ENCODE assay signal across 26 cellular contexts in genomic region chr19:2659856-2660432, GRCh38. TPM values are rescaled to one million over a fixed set of nuclear protein-coding genes. Genes with fewer than 3 reads are reported as not detected.
A peak's percentile ranks its signal among the peaks of the same experiment; 100 is the strongest.
DNase-seq lines count a peak whose midpoint lies in the region; ATAC-seq and TF ChIP-seq lines count a peak whose summit lies in the region.
"Had no signal": no experiment of that assay in that cellular context is flagged by ENCODE, and none has a peak within 500 bp of the region (broad histone marks: within the 10 kb centered on the region; RNA-seq: fewer than 3 reads in every experiment).

No MANE protein-coding gene starts in this region.

- H3K36me3 Mint-ChIP-seq in activated CD8-positive, alpha-beta memory T cell treated with anti-CD3 and anti-CD28 coated beads, Interleukin-2, amount 10 ng/mL, durations not matched to agents 7 days and 5 days: no peaks in the 10 kb centered on the region

- CTCF ChIA-PET in HEK293 (lab: Yijun Ruan, JAX): interaction anchor here (0.8 kb wide), 1 partner anchor 23 kb away, joined by 4 read pairs; no protein-coding TSS in a partner anchor
- CTCF ChIA-PET in activated CD8-positive, alpha-beta memory T cell treated with anti-CD3 and anti-CD28 coated beads, Interleukin-2, amount 10 ng/mL, durations not matched to agents 7 days and 5 days (lab: Charles Lee): interaction anchor here (3.9 kb wide), 1 partner anchor 12 kb away, joined by 19 read pairs; no protein-coding TSS in a partner anchor

- no peak for ATAC-seq in activated CD8-positive, alpha-beta memory T cell treated with anti-CD3 and anti-CD28 coated beads, Interleukin-2, amount 10 ng/mL, durations not matched to agents 7 days and 5 days

- DNase-seq in WERI-Rb-1 (peak; percentile 97), prostate gland (ENCODE audit: low spot score) (no peak), DMS114 treated with DMSO at 0.1 percent for 48 hours (lab: John Stamatoyannopoulos, UW; ENCODE audit: unreplicated experiment) (no peak)
- no peak for DNase-seq in activated CD8-positive, alpha-beta memory T cell treated with anti-CD3 and anti-CD28 coated beads, Interleukin-2, amount 10 ng/mL, durations not matched to agents 7 days and 5 days
- DNase-seq in activated CD4-positive, CD25-positive, alpha-beta regulatory T cell (lab: John Stamatoyannopoulos, UW): no peak
- DNase-seq: CD4-positive, alpha-beta T cell; COR-L47; DMS 273 treated with DMSO at 0.1 percent for 48 hours; DMS79 treated with DMSO at 0.1 percent for 48 hours; GF-D8; HCEC 1CT; NCI-H1048; NCI-H1417; NCI-H1694 treated with DMSO at 0.1 percent for 48 hours; NCI-H2081; NCI-H2171; NCI-H226; NCI-H510A treated with DMSO at 0.1 percent for 48 hours; NCI-H774; Right ventricle myocardium superior; RPMI8226 had no signal

- H3K4me1 Mint-ChIP-seq in activated CD8-positive, alpha-beta memory T cell treated with anti-CD3 and anti-CD28 coated beads, Interleukin-2, amount 10 ng/mL, durations not matched to agents 7 days and 5 days: no peaks in the 10 kb centered on the region

- TF ChIP-seq CTCF in HEK293 (tag by site-specific recombination; IDR thresholded peaks at IDR 0.05) (no peak), WERI-Rb-1 (IDR thresholded peaks at IDR 0.05; ENCODE audit: low read depth, low read length) (no peak), neutrophil (IDR thresholded peaks at IDR 0.05) (no peak), prostate gland (IDR thresholded peaks at IDR 0.05) (no peak)

- H3K27me3 Mint-ChIP-seq in activated CD8-positive, alpha-beta memory T cell treated with anti-CD3 and anti-CD28 coated beads, Interleukin-2, amount 10 ng/mL, durations not matched to agents 7 days and 5 days: no peaks in the 10 kb centered on the region
- H3K27me3 Mint-ChIP-seq: CD4-positive, alpha-beta T cell had no signal

- no peak overlapping the region for H3K4me3 Mint-ChIP-seq in activated CD8-positive, alpha-beta memory T cell treated with anti-CD3 and anti-CD28 coated beads, Interleukin-2, amount 10 ng/mL, durations not matched to agents 7 days and 5 days
- H3K4me3 Mint-ChIP-seq: CD4-positive, alpha-beta T cell had no signal

- H3K4me1 ChIP-seq in HEK293 (ENCODE audit: control insufficient read depth, insufficient read depth, low read length) (no peaks in the 10 kb centered on the region), neutrophil (ENCODE audit: control insufficient read depth in 1 of 2, insufficient read depth in 1 of 2, low read depth in 1 of 2, low read length in 1 of 2) (peaks cover 27 to 31% of the 10 kb centered on the region in 2 experiments), prostate gland (replicated peaks) (no peaks in the 10 kb centered on the region)
- H3K4me1 ChIP-seq: SJSA1 had no signal

- H3K9me3 Mint-ChIP-seq in activated CD8-positive, alpha-beta memory T cell treated with anti-CD3 and anti-CD28 coated beads, Interleukin-2, amount 10 ng/mL, durations not matched to agents 7 days and 5 days (ENCODE audit: low read depth): no peaks in the 10 kb centered on the region
- H3K9me3 Mint-ChIP-seq: CD4-positive, alpha-beta T cell had no signal

- POLR2A ChIA-PET in HEK293 (lab: Yijun Ruan, JAX): interaction anchor here (0.6 to 0.7 kb wide), 2 partner anchors 60 to 768 kb away, joined by 3 to 4 read pairs; no protein-coding TSS in a partner anchor

- H3K36me3 ChIP-seq in HEK293 (ENCODE audit: control insufficient read depth in 2 of 2, insufficient read depth in 1 of 2, low read length in 2 of 2): no peaks in the 10 kb centered on the region
- H3K36me3 ChIP-seq in WERI-Rb-1: no peaks in the 10 kb centered on the region
- no peaks in the 10 kb centered on the region for H3K36me3 ChIP-seq in neutrophil
- no peaks in the 10 kb centered on the region for H3K36me3 ChIP-seq in prostate gland
- H3K36me3 ChIP-seq: SJSA1 had no signal

- peaks cover 31% of the 10 kb centered on the region for H3K27me3 ChIP-seq in WERI-Rb-1 (ENCODE audit: insufficient read depth, low read depth, severe bottlenecking)
- H3K27me3 ChIP-seq in neutrophil: no peaks in the 10 kb centered on the region
- H3K27me3 ChIP-seq in prostate gland (replicated peaks; ENCODE audit: insufficient read depth): no peaks in the 10 kb centered on the region
- H3K27me3 ChIP-seq: BLaER1 had no signal

- H3K9me3 ChIP-seq in HEK293 (ENCODE audit: control insufficient read depth, insufficient read depth, low read depth, low read length): no peaks in the 10 kb centered on the region
- H3K9me3 ChIP-seq in WERI-Rb-1 (ENCODE audit: severe bottlenecking): peaks cover 14% of the 10 kb centered on the region
- no peaks in the 10 kb centered on the region for H3K9me3 ChIP-seq in neutrophil
- H3K9me3 ChIP-seq in prostate gland: no peaks in the 10 kb centered on the region

- H3K27ac ChIP-seq in HEK293 (ENCODE audit: extremely low read depth, low read depth, low read length) (no peak overlapping the region), WERI-Rb-1 (no peak overlapping the region), neutrophil (peak overlapping the region; percentile 35), prostate gland (no peak overlapping the region)
- H3K27ac ChIP-seq: BLaER1, HL-60, SJSA1 had no signal

- no peak overlapping the region for H3K27ac Mint-ChIP-seq in activated CD8-positive, alpha-beta memory T cell treated with anti-CD3 and anti-CD28 coated beads, Interleukin-2, amount 10 ng/mL, durations not matched to agents 7 days and 5 days
- H3K27ac Mint-ChIP-seq: CD4-positive, alpha-beta T cell had no signal

- WGBS in prostate gland: 84% methylated on average over 11 of the region's 11 CpGs

- intact Hi-C loops in prostate gland (cut with DNase I): no loop called here

- H3K4me3 ChIP-seq in HEK293 (ENCODE audit: low read depth, low read length) (no peak overlapping the region), WERI-Rb-1 (ENCODE audit: low read depth, low read length) (no peak overlapping the region), neutrophil (ENCODE audit: low read depth in 1 of 2, low read length in 1 of 2) (no peak overlapping the region), prostate gland (no peak overlapping the region)
- H3K4me3 ChIP-seq: BLaER1, SJSA1 had no signal

- TF ChIP-seq POLR2A in prostate gland (IDR thresholded peaks at IDR 0.05): no peak

TF ChIP-seq in HEK293, 187 proteins besides CTCF, POLR2A, EP300 and RAD21:
- TF ChIP-seq, protein P1, sequence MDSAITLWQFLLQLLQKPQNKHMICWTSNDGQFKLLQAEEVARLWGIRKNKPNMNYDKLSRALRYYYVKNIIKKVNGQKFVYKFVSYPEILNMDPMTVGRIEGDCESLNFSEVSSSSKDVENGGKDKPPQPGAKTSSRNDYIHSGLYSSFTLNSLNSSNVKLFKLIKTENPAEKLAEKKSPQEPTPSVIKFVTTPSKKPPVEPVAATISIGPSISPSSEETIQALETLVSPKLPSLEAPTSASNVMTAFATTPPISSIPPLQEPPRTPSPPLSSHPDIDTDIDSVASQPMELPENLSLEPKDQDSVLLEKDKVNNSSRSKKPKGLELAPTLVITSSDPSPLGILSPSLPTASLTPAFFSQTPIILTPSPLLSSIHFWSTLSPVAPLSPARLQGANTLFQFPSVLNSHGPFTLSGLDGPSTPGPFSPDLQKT (IDR thresholded peaks at IDR 0.05; ENCODE audit: borderline replicate concordance, low read depth, low read length): no peak
- 0 out of 2 replicates have a peak, but pooled peaks have one; percentile 5 for TF ChIP-seq ZNF366 (tag by site-specific recombination; conservative IDR thresholded peaks at IDR 0.05)

RNA-seq across cellular contexts. Expression of gene GNG7, which starts 42.5 kb away (rescaled TPM):
- 10 to 100 TPM in 1 of 2 donors, 1 to 10 TPM in 1; 8.7 to 22.9 TPM for total RNA-seq in prostate gland
- total RNA-seq in activated CD8-positive, alpha-beta memory T cell treated with anti-CD3 and anti-CD28 coated beads, Interleukin-2, amount 10 ng/mL, durations not matched to agents 7 days and 5 days: not detected

Comparison
In these comparisons a context has a peak if more than half of its experiments do, and no peak if none do; other contexts are left out.
1. RNA of gene GNG7, which starts 42.5 kb away (total RNA-seq): 8.7 to 22.9 TPM in prostate gland; not detected in activated CD8-positive, alpha-beta memory T cell treated with anti-CD3 and anti-CD28 coated beads, Interleukin-2, amount 10 ng/mL, durations not matched to agents 7 days and 5 days; every median in the first group is over 4 times any median in the second.